ENCODE assay signal across 23 cellular contexts in genomic region chrX:47915886-47916493, GRCh38.
"Had no signal": no experiment of that assay in that cellular context is flagged by ENCODE, and none has a peak within 500 bp of the region (broad histone marks: within the 10 kb centered on the region; RNA-seq: fewer than 3 reads in every experiment).

No MANE protein-coding gene starts in this region.

- FAIRE-seq: RCC 7860 had no signal

- ATAC-seq: T-cell had no signal

- H3K27ac Mint-ChIP-seq: IgD-negative memory B cell, T-cell had no signal

- H3K27me3 Mint-ChIP-seq: IgD-negative memory B cell, T-cell had no signal

- H3K4me1 ChIP-seq: SJSA1 had no signal

- H3K27me3 ChIP-seq: SJSA1 had no signal

- H3K9me3 ChIP-seq: SJSA1 had no signal

- H3K4me1 Mint-ChIP-seq: IgD-negative memory B cell, T-cell had no signal

- H3K4me3 Mint-ChIP-seq: IgD-negative memory B cell, T-cell had no signal

- DNase-seq: KBM-7, MV-4-11, NCI-H1048, NCI-H1105, NCI-H1417, NCI-H1436 treated with DMSO at 0.1 percent for 48 hours, NCI-H1694, NCI-H187 treated with DMSO at 0.1 percent for 48 hours, NCI-H2029 treated with DMSO at 0.1 percent for 48 hours, NCI-H2171 treated with DMSO at 0.1 percent for 48 hours, NCI-H345, NCI-H446 treated with DMSO at 0.1 percent for 48 hours, NCI-H510A treated with DMSO at 0.1 percent for 48 hours, NCI-H69, NCI-H774, Right ventricle myocardium superior, RPMI8226, SIG-M5, T-cell had no signal

- H3K27ac ChIP-seq: SJSA1, SK-N-MC had no signal

- H3K4me3 ChIP-seq: SJSA1, SK-N-MC had no signal
